ENCODE assay signal across 8 cellular contexts in the genomic region with DNA sequence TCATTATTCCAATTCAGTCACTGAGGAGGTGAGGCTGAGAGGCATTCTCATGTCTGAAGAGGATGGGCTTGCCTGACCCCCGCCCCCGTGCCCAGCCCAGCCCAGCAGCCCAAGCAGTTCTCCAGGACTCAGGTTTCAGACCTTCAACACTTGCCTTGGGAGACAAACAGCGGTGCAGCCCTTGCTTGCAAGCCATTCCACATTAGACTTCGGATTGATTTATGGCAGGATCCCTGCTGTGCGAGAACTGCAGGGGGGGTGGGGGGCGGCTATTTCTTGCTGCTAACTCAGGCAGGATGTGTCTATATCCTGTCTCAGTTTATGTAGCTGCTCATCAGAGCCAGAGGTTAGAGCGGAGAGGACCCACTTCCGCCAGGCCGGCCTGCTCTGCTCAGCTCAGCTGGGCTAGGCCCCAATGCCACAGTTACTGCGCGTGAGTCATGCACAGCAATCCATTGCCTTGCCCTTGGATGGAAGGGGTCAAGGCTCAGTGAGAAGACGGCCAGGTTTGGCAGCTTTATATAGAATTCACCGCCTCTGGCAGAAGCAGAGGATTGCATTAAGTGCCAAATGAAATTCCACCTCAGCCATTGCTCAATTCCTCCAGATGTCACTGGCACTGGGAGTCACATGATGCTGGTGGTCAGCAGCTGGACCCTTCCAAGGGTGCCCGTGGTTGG. TPM values are rescaled to one million over a fixed set of nuclear protein-coding genes. Genes with fewer than 3 reads are reported as not detected.
DNase-seq lines count a peak whose midpoint lies in the region; ATAC-seq and TF ChIP-seq lines count a peak whose summit lies in the region.

No MANE protein-coding gene starts in this region.

- H3K9ac ChIP-seq in colonic mucosa (ENCODE audit: low read depth in 2 of 2, low read length in 2 of 2) = peak overlapping the region; percentile 46 to 51

- H3K4me3 ChIP-seq in colonic mucosa = peak overlapping the region; percentile 63
- H3K4me3 ChIP-seq in lower lobe of right lung = peak overlapping the region; percentile 71

- no peaks in the 10 kb centered on the region for H3K27me3 Mint-ChIP-seq in IgD-negative memory B cell

- H3K27ac Mint-ChIP-seq in IgD-negative memory B cell = peak overlapping the region; percentile 94 to 100 (median 96)

- DNase-seq in EH (ENCODE audit: low read depth) (peak; percentile 100), colonic mucosa (peak; percentile 57), lower lobe of right lung (peak; percentile 84), HuH-7.5 (ENCODE audit: low spot score) (no peak)
- DNase-seq in activated CD4-positive, CD25-positive, alpha-beta regulatory T cell treated with anti-CD3 and anti-CD28 coated beads, Interleukin-2, amount 50 U/mL, for 72 hours = peak; percentile 71
- peak; percentile 41 for DNase-seq in stimulated activated CD8-positive, alpha-beta memory T cell treated with anti-CD3 and anti-CD28 coated beads, Interleukin-12 subunit alpha, Interleukin-12 subunit beta, amount 100 ng/mL, for 4 hours (ENCODE audit: low read depth)

- H3K27ac ChIP-seq in colonic mucosa (peak overlapping the region; percentile 90), lower lobe of right lung (peak overlapping the region; percentile 96)

- no peaks in the 10 kb centered on the region for H3K9me3 Mint-ChIP-seq in IgD-negative memory B cell

- intact Hi-C loops in colonic mucosa (cut with DNase I) = no loop called here
- intact Hi-C loops in lower lobe of right lung (cut with DNase I) = no loop called here

- H3K36me3 Mint-ChIP-seq in IgD-negative memory B cell = no peaks in the 10 kb centered on the region

- H3K4me3 Mint-ChIP-seq in IgD-negative memory B cell = peak overlapping the region; percentile 94 to 99 (median 98)

- H3K4me1 ChIP-seq in colonic mucosa (no peaks in the 10 kb centered on the region), lower lobe of right lung (peaks cover 75% of the 10 kb centered on the region)

- H3K36me3 ChIP-seq in colonic mucosa (no peaks in the 10 kb centered on the region), lower lobe of right lung (no peaks in the 10 kb centered on the region)

- no peak for TF ChIP-seq CTCF in colonic mucosa (IDR thresholded peaks at IDR 0.05)
- TF ChIP-seq CTCF in lower lobe of right lung (IDR thresholded peaks at IDR 0.05) = no peak

- H3K9me3 ChIP-seq in colonic mucosa (no peaks in the 10 kb centered on the region), lower lobe of right lung (no peaks in the 10 kb centered on the region)

- no peaks in the 10 kb centered on the region for H3K27me3 ChIP-seq in colonic mucosa
- H3K27me3 ChIP-seq in lower lobe of right lung (ENCODE audit: low read depth) = no peaks in the 10 kb centered on the region

- H3K4me1 Mint-ChIP-seq in IgD-negative memory B cell = peaks cover 30 to 45% (median 38%) of the 10 kb centered on the region in 3 donors

- peak; percentile 65 for ATAC-seq in GM21723 (IDR thresholded peaks at IDR 0.05; ENCODE audit: unreplicated experiment)
- peak; percentile 80 to 83 for ATAC-seq in lower lobe of right lung

RNA-seq across cellular contexts. Expression of a gene that starts 1.8 kb away (rescaled TPM):
- 111 TPM for polyA plus RNA-seq in IgD-negative memory B cell
- total RNA-seq in colonic mucosa = 10 to 100 TPM in 1 of 2 donors, 1 to 10 TPM in 1; 7.1 to 14.7 TPM
- 92.6 TPM for total RNA-seq in lower lobe of right lung
